9 cellular contexts compared by ENCODE assay signal in genomic region chr17:28747046-28747691, GRCh38. TPM values are rescaled to one million over a fixed set of nuclear protein-coding genes. Genes with fewer than 3 reads are reported as not detected.
A peak's percentile ranks its signal among the peaks of the same experiment; 100 is the strongest.
DNase-seq lines count a peak whose midpoint lies in the region; ATAC-seq, FAIRE-seq and TF ChIP-seq lines count a peak whose summit lies in the region.
"Had no signal": no experiment of that assay in that cellular context is flagged by ENCODE, and none has a peak within 500 bp of the region (broad histone marks: within the 10 kb centered on the region; RNA-seq: fewer than 3 reads in every experiment).

No MANE protein-coding gene starts in this region.

- H3K36me3 ChIP-seq in cardiac muscle cell: peaks cover 24% of the 10 kb centered on the region
- H3K36me3 ChIP-seq in heart left ventricle: peaks cover 0 to 20% (median 4%) of the 10 kb centered on the region in 9 donors
- H3K36me3 ChIP-seq in bronchial epithelial cell (ENCODE audit: control insufficient read depth, insufficient read depth, low read length): peaks cover 35% of the 10 kb centered on the region
- no peaks in the 10 kb centered on the region for H3K36me3 ChIP-seq in mucosa of descending colon (ENCODE audit: low read depth)

- peaks cover 15% of the 10 kb centered on the region for H3K4me1 ChIP-seq in cardiac muscle cell (ENCODE audit: low read depth)
- peaks cover 0 to 62% (median 39%) of the 10 kb centered on the region in 12 donors for H3K4me1 ChIP-seq in heart left ventricle
- H3K4me1 ChIP-seq in mucosa of descending colon (ENCODE audit: low read depth): peaks cover 49% of the 10 kb centered on the region

- no peak for TF ChIP-seq POLR2A in heart left ventricle (IDR thresholded peaks at IDR 0.05)

- ATAC-seq in heart left ventricle (no peak), mucosa of descending colon (peak; percentile 16), HG03521 (IDR thresholded peaks at IDR 0.05; ENCODE audit: unreplicated experiment) (no peak), GM21717 (IDR thresholded peaks at IDR 0.05; ENCODE audit: unreplicated experiment) (no peak)

- TF ChIP-seq CTCF in cardiac muscle cell (IDR thresholded peaks at IDR 0.05; ENCODE audit: low read depth, low read length) (no peak), heart left ventricle (IDR thresholded peaks at IDR 0.05) (no peak), bronchial epithelial cell (IDR thresholded peaks at IDR 0.05; ENCODE audit: insufficient read depth, low read length, severe bottlenecking) (no peak), mucosa of descending colon (IDR thresholded peaks at IDR 0.05) (no peak)

- DNase-seq in cardiac muscle cell (ENCODE audit: low read depth in 1 of 2, low spot score in 1 of 2): no peak
- no peak for DNase-seq in heart left ventricle
- peak; percentile 65 for DNase-seq in bronchial epithelial cell (ENCODE audit: low read depth)
- DNase-seq in mucosa of descending colon: peak in 2 of 3 donors; percentile 74 to 83
- DNase-seq in NCI-H1048 (lab: John Stamatoyannopoulos, UW): no peak
- no peak for DNase-seq in NCI-H146 (lab: John Stamatoyannopoulos, UW)
- DNase-seq: stimulated activated CD4-positive, alpha-beta T cell treated with anti-CD3 and anti-CD28 coated beads, Interleukin-4, amount 100 ng/mL, for 24 hours had no signal

- no peak for FAIRE-seq in bronchial epithelial cell (lab: Jason Lieb, UNC)

- H3K27me3 ChIP-seq in cardiac muscle cell (no peaks in the 10 kb centered on the region), heart left ventricle (no peaks in the 10 kb centered on the region), bronchial epithelial cell (ENCODE audit: control insufficient read depth, insufficient read depth, low read length) (no peaks in the 10 kb centered on the region)

- intact Hi-C loops in heart left ventricle (cut with DNase I) (no loop called here), mucosa of descending colon (cut with DNase I, micrococcal nuclease) (no loop called here)

- no peak overlapping the region for H3K4me3 ChIP-seq in cardiac muscle cell
- H3K4me3 ChIP-seq in heart left ventricle: no peak overlapping the region
- H3K4me3 ChIP-seq in bronchial epithelial cell (ENCODE audit: low read depth, low read length): no peak overlapping the region
- H3K4me3 ChIP-seq in mucosa of descending colon: no peak overlapping the region

- H3K27ac ChIP-seq in cardiac muscle cell: peak overlapping the region; percentile 99
- H3K27ac ChIP-seq in heart left ventricle: no peak overlapping the region

- WGBS in heart left ventricle, 4 donors: 60 to 67% (median 64%) methylated on average over 5 to 7 of the region's 7 CpGs

- H3K9me3 ChIP-seq in cardiac muscle cell (ENCODE audit: low read depth) (no peaks in the 10 kb centered on the region), heart left ventricle (no peaks in the 10 kb centered on the region), mucosa of descending colon (no peaks in the 10 kb centered on the region)

RNA-seq across cellular contexts. Expression of gene TRAF4, which starts 3.4 kb away (rescaled TPM):
- 53.8 and 57.8 TPM in 2 replicates for total RNA-seq in cardiac muscle cell
- polyA plus RNA-seq in cardiac muscle cell: 27.2 and 34.1 TPM in 2 replicates
- total RNA-seq in heart left ventricle: 10 to 100 TPM in 1 of 9 donors, 1 to 10 TPM in 8; 1.5 to 11.5 (median 2.7) TPM
- 1 to 10 TPM; 1.9 to 4.5 TPM for polyA plus RNA-seq in heart left ventricle
- total RNA-seq in bronchial epithelial cell: 32.0 and 36.6 TPM in 2 replicates
- 100 to 1,000 TPM in 2 of 3 donors, 10 to 100 TPM in 1; 66.0 to 166 (median 126) TPM for total RNA-seq in mucosa of descending colon

RNA-seq across cellular contexts. Expression of gene NEK8, which starts 18.6 kb away (rescaled TPM):
- 5.0 and 7.7 TPM in 2 replicates for total RNA-seq in cardiac muscle cell
- 9.0 and 13.6 TPM in 2 replicates for polyA plus RNA-seq in cardiac muscle cell
- 1 to 10 TPM in 5 of 9 donors, under 1 TPM in 4; 0.28 to 2.8 (median 1.2) TPM for total RNA-seq in heart left ventricle
- 1 to 10 TPM; 1.0 to 1.1 TPM for polyA plus RNA-seq in heart left ventricle
- total RNA-seq in bronchial epithelial cell: 3.1 and 3.2 TPM in 2 replicates
- 1 to 10 TPM; 3.4 to 7.9 (median 6.8) TPM for total RNA-seq in mucosa of descending colon

RNA-seq across cellular contexts. Expression of gene TLCD1, which starts 21.1 kb away (rescaled TPM):
- total RNA-seq in cardiac muscle cell (3.0 and 7.8 TPM in 2 replicates), heart left ventricle (1 to 10 TPM in 7 of 9 donors, under 1 TPM in 2; 0.52 to 4.8 (median 1.7) TPM), bronchial epithelial cell (6.5 and 7.4 TPM in 2 replicates), mucosa of descending colon (10 to 100 TPM in 2 of 3 donors, 1 to 10 TPM in 1; 4.8 to 21.3 (median 16.8) TPM)
- polyA plus RNA-seq in cardiac muscle cell (7.2 and 15.4 TPM in 2 replicates), heart left ventricle (10 to 100 TPM in 1 of 2 donors, 1 to 10 TPM in 1; 2.5 to 11.7 TPM)

RNA-seq across cellular contexts. Expression of gene RPL23A, which starts 27.4 kb away (rescaled TPM):
- total RNA-seq in cardiac muscle cell (332 and 489 TPM in 2 replicates), heart left ventricle (1,000 to 10,000 TPM in 1 of 9 donors, 100 to 1,000 TPM in 8; 255 to 1,006 (median 869) TPM), bronchial epithelial cell (928 and 1,097 TPM in 2 replicates), mucosa of descending colon (1,000 to 10,000 TPM; 1,144 to 1,252 (median 1,216) TPM)
- polyA plus RNA-seq in cardiac muscle cell (944 and 1,028 TPM in 2 replicates), heart left ventricle (1,000 to 10,000 TPM in 1 of 2 donors, 100 to 1,000 TPM in 1; 458 to 1,439 TPM)

RNA-seq across cellular contexts. Expression of gene RAB34, which starts 29.5 kb away (rescaled TPM):
- total RNA-seq in cardiac muscle cell (256 and 276 TPM in 2 replicates), heart left ventricle (10 to 100 TPM; 11.5 to 31.7 (median 14.9) TPM), bronchial epithelial cell (42.5 and 68.7 TPM in 2 replicates), mucosa of descending colon (10 to 100 TPM in 2 of 3 donors, 1 to 10 TPM in 1; 6.5 to 74.4 (median 19.3) TPM)
- polyA plus RNA-seq in cardiac muscle cell (177 and 186 TPM in 2 replicates), heart left ventricle (10 to 100 TPM; 17.7 to 25.1 TPM)

Comparison
In these comparisons a context has a peak if more than half of its experiments do, and no peak if none do; other contexts are left out.
1. DNase-seq: peak in bronchial epithelial cell (single experiment) and mucosa of descending colon (2 of 3); none in cardiac muscle cell (0 of 2), heart left ventricle (0 of 5), NCI-H1048 (single experiment) and NCI-H146 (single experiment).